In genomic region chr2:26112201-26112600, GRCh38 we compare ENCODE assay signal across 15 cellular contexts.
DNase-seq lines count a peak whose midpoint lies in the region; ATAC-seq and TF ChIP-seq lines count a peak whose summit lies in the region.
"Had no signal": no experiment of that assay in that cellular context is flagged by ENCODE, and none has a peak within 500 bp of the region (broad histone marks: within the 10 kb centered on the region; RNA-seq: fewer than 3 reads in every experiment).

No MANE protein-coding gene starts in this region.

- no peak overlapping the region for H3K4me3 ChIP-seq in neutrophil (ENCODE audit: low read depth in 1 of 2, low read length in 1 of 2)

- TF ChIP-seq CTCF in neutrophil (IDR thresholded peaks at IDR 0.05): no peak

- no peaks in the 10 kb centered on the region for H3K27me3 ChIP-seq in neutrophil
- H3K27me3 ChIP-seq: BE2C had no signal

- H3K9me3 Mint-ChIP-seq in activated naive CD4-positive, alpha-beta T cell treated with anti-CD3 and anti-CD28 coated beads, Interleukin-2, amount 50 U/mL, for 24 hours: no peaks in the 10 kb centered on the region
- H3K9me3 Mint-ChIP-seq in activated naive CD4-positive, alpha-beta T cell treated with anti-CD3 and anti-CD28 coated beads for 36 hours: no peaks in the 10 kb centered on the region
- H3K9me3 Mint-ChIP-seq in activated T-helper 17 cell treated with anti-CD3 and anti-CD28 coated beads, Interleukin-2, amount 50 U/mL, for 72 hours: no peaks in the 10 kb centered on the region
- no peaks in the 10 kb centered on the region for H3K9me3 Mint-ChIP-seq in activated T-cell treated with anti-CD3 and anti-CD28 coated beads, Interleukin-2, amount 50 U/mL, for 24 hours
- H3K9me3 Mint-ChIP-seq: CD14-positive monocyte; CD8-positive, alpha-beta memory T cell; HFFc6 had no signal

- intact Hi-C loops in activated naive CD4-positive, alpha-beta T cell treated with anti-CD3 and anti-CD28 coated beads for 36 hours (cut with micrococcal nuclease): no loop called here

- peaks cover 15% of the 10 kb centered on the region for H3K36me3 Mint-ChIP-seq in activated naive CD4-positive, alpha-beta T cell treated with anti-CD3 and anti-CD28 coated beads, Interleukin-2, amount 50 U/mL, for 24 hours
- peaks cover 25% of the 10 kb centered on the region for H3K36me3 Mint-ChIP-seq in activated naive CD4-positive, alpha-beta T cell treated with anti-CD3 and anti-CD28 coated beads for 36 hours (ENCODE audit: low read depth)
- peaks cover 56% of the 10 kb centered on the region for H3K36me3 Mint-ChIP-seq in activated T-helper 17 cell treated with anti-CD3 and anti-CD28 coated beads, Interleukin-2, amount 50 U/mL, for 72 hours (ENCODE audit: low read depth)
- peaks cover 71% of the 10 kb centered on the region for H3K36me3 Mint-ChIP-seq in activated T-cell treated with anti-CD3 and anti-CD28 coated beads, Interleukin-2, amount 50 U/mL, for 24 hours (ENCODE audit: low read depth)

- CTCF ChIA-PET in activated naive CD4-positive, alpha-beta T cell treated with anti-CD3 and anti-CD28 coated beads for 36 hours (lab: Charles Lee): no interaction called here

- H3K27ac Mint-ChIP-seq in activated naive CD4-positive, alpha-beta T cell treated with anti-CD3 and anti-CD28 coated beads, Interleukin-2, amount 50 U/mL, for 24 hours: peak overlapping the region; percentile 30
- no peak overlapping the region for H3K27ac Mint-ChIP-seq in activated naive CD4-positive, alpha-beta T cell treated with anti-CD3 and anti-CD28 coated beads for 36 hours
- peak overlapping the region; percentile 19 for H3K27ac Mint-ChIP-seq in activated T-helper 17 cell treated with anti-CD3 and anti-CD28 coated beads, Interleukin-2, amount 50 U/mL, for 72 hours
- H3K27ac Mint-ChIP-seq in activated T-cell treated with anti-CD3 and anti-CD28 coated beads, Interleukin-2, amount 50 U/mL, for 24 hours: no peak overlapping the region
- H3K27ac Mint-ChIP-seq: HFFc6 had no signal

- peaks cover 32% of the 10 kb centered on the region for H3K36me3 ChIP-seq in neutrophil

- no peak for ATAC-seq in activated T-helper 17 cell treated with anti-CD3 and anti-CD28 coated beads, Interleukin-2, amount 50 U/mL, for 72 hours (replicated peaks)

- peak overlapping the region; percentile 51 for H3K27ac ChIP-seq in neutrophil
- H3K27ac ChIP-seq: HL-60 had no signal

- H3K27me3 Mint-ChIP-seq in activated naive CD4-positive, alpha-beta T cell treated with anti-CD3 and anti-CD28 coated beads, Interleukin-2, amount 50 U/mL, for 24 hours: no peaks in the 10 kb centered on the region
- no peaks in the 10 kb centered on the region for H3K27me3 Mint-ChIP-seq in activated naive CD4-positive, alpha-beta T cell treated with anti-CD3 and anti-CD28 coated beads for 36 hours (ENCODE audit: low read depth)
- H3K27me3 Mint-ChIP-seq in activated T-helper 17 cell treated with anti-CD3 and anti-CD28 coated beads, Interleukin-2, amount 50 U/mL, for 72 hours: no peaks in the 10 kb centered on the region
- H3K27me3 Mint-ChIP-seq in activated T-cell treated with anti-CD3 and anti-CD28 coated beads, Interleukin-2, amount 50 U/mL, for 24 hours: no peaks in the 10 kb centered on the region
- H3K27me3 Mint-ChIP-seq: CD8-positive, alpha-beta memory T cell had no signal

- peaks cover 13 to 18% of the 10 kb centered on the region in 2 experiments for H3K4me1 ChIP-seq in neutrophil (ENCODE audit: control insufficient read depth in 1 of 2, insufficient read depth in 1 of 2, low read depth in 1 of 2, low read length in 1 of 2)
- H3K4me1 ChIP-seq: BE2C, Caco-2 had no signal

- no peaks in the 10 kb centered on the region for H3K9me3 ChIP-seq in neutrophil
- H3K9me3 ChIP-seq: BE2C, Caco-2 had no signal

- H3K4me1 Mint-ChIP-seq in activated naive CD4-positive, alpha-beta T cell treated with anti-CD3 and anti-CD28 coated beads, Interleukin-2, amount 50 U/mL, for 24 hours: peaks cover 30% of the 10 kb centered on the region
- peaks cover 5% of the 10 kb centered on the region for H3K4me1 Mint-ChIP-seq in activated naive CD4-positive, alpha-beta T cell treated with anti-CD3 and anti-CD28 coated beads for 36 hours (ENCODE audit: low read depth)
- no peaks in the 10 kb centered on the region for H3K4me1 Mint-ChIP-seq in activated T-helper 17 cell treated with anti-CD3 and anti-CD28 coated beads, Interleukin-2, amount 50 U/mL, for 72 hours
- peaks cover 15% of the 10 kb centered on the region for H3K4me1 Mint-ChIP-seq in activated T-cell treated with anti-CD3 and anti-CD28 coated beads, Interleukin-2, amount 50 U/mL, for 24 hours (ENCODE audit: low read depth)

- no peak for DNase-seq in activated naive CD4-positive, alpha-beta T cell treated with anti-CD3 and anti-CD28 coated beads for 36 hours
- DNase-seq in NOMO-1 treated with DMSO at 0.1 percent for 48 hours (lab: John Stamatoyannopoulos, UW; ENCODE audit: unreplicated experiment) (no peak), NCI-H524 treated with DMSO at 0.1 percent for 48 hours (lab: John Stamatoyannopoulos, UW) (no peak)
- no peak for DNase-seq in activated T-cell treated with anti-CD3 and anti-CD28 coated beads, Interleukin-2, amount 50 U/mL, for 24 hours
- DNase-seq: BE2C; Caco-2; CD8-positive, alpha-beta memory T cell; DMS53; HCEC 1CT; HFFc6 had no signal

- H3K4me3 Mint-ChIP-seq in activated naive CD4-positive, alpha-beta T cell treated with anti-CD3 and anti-CD28 coated beads, Interleukin-2, amount 50 U/mL, for 24 hours: no peak overlapping the region
- no peak overlapping the region for H3K4me3 Mint-ChIP-seq in activated naive CD4-positive, alpha-beta T cell treated with anti-CD3 and anti-CD28 coated beads for 36 hours
- no peak overlapping the region for H3K4me3 Mint-ChIP-seq in activated T-helper 17 cell treated with anti-CD3 and anti-CD28 coated beads, Interleukin-2, amount 50 U/mL, for 72 hours
- no peak overlapping the region for H3K4me3 Mint-ChIP-seq in activated T-cell treated with anti-CD3 and anti-CD28 coated beads, Interleukin-2, amount 50 U/mL, for 24 hours
- H3K4me3 Mint-ChIP-seq: CD14-positive monocyte; CD8-positive, alpha-beta memory T cell; HFFc6 had no signal

Comparison
In these comparisons a context has a peak if more than half of its experiments do, and no peak if none do; other contexts are left out.
1. H3K27ac Mint-ChIP-seq: peak in activated naive CD4-positive, alpha-beta T cell treated with anti-CD3 and anti-CD28 coated beads, Interleukin-2, amount 50 U/mL, for 24 hours (single experiment) and activated T-helper 17 cell treated with anti-CD3 and anti-CD28 coated beads, Interleukin-2, amount 50 U/mL, for 72 hours (single experiment); none in activated naive CD4-positive, alpha-beta T cell treated with anti-CD3 and anti-CD28 coated beads for 36 hours (single experiment) and activated T-cell treated with anti-CD3 and anti-CD28 coated beads, Interleukin-2, amount 50 U/mL, for 24 hours (single experiment).